9 cellular contexts compared by ENCODE assay signal in genomic region chr6:149964243-149965190, GRCh38. TPM values are rescaled to one million over a fixed set of nuclear protein-coding genes. Genes with fewer than 3 reads are reported as not detected.
DNase-seq lines count a peak whose midpoint lies in the region; ATAC-seq, FAIRE-seq and TF ChIP-seq lines count a peak whose summit lies in the region.
"Had no signal": no experiment of that assay in that cellular context is flagged by ENCODE, and none has a peak within 500 bp of the region (broad histone marks: within the 10 kb centered on the region; RNA-seq: fewer than 3 reads in every experiment).

No MANE protein-coding gene starts in this region.

- peaks cover 0 to 3% (median 1%) of the 10 kb centered on the region in 3 donors for H3K36me3 Mint-ChIP-seq in CD8-positive, alpha-beta memory T cell

- CTCF ChIA-PET in CD8-positive, alpha-beta memory T cell (lab: Charles Lee) = no interaction called here

- H3K27ac ChIP-seq in CD8-positive, alpha-beta memory T cell (ENCODE audit: low read depth, low read length) = no peak overlapping the region
- no peak overlapping the region for H3K27ac ChIP-seq in right lobe of liver
- no peak overlapping the region for H3K27ac ChIP-seq in tibial nerve

- no peak for TF ChIP-seq POLR2A in right lobe of liver (IDR thresholded peaks at IDR 0.05)
- no peak for TF ChIP-seq POLR2A in tibial nerve (IDR thresholded peaks at IDR 0.05)

- ATAC-seq in right lobe of liver = peak in 1 of 4 donors; percentile 3

- WGBS in right lobe of liver (ENCODE audit: insufficient coverage, low coverage, low lambda C conversion rate, missing lambda C conversion rate) = 4% methylated on average over 37 of the region's 115 CpGs
- WGBS in tibial nerve, 2 donors = 2 to 4% methylated on average over 89 to 92 of the region's 115 CpGs

- no peaks in the 10 kb centered on the region for H3K9me3 ChIP-seq in CD8-positive, alpha-beta memory T cell (ENCODE audit: low read length)
- no peaks in the 10 kb centered on the region for H3K9me3 ChIP-seq in right lobe of liver
- H3K9me3 ChIP-seq in tibial nerve = no peaks in the 10 kb centered on the region

- H3K27ac Mint-ChIP-seq in CD8-positive, alpha-beta memory T cell = peak overlapping the region in 7 of 8 donors; percentile 74 to 97 (median 89)

- no peaks in the 10 kb centered on the region for H3K9me3 Mint-ChIP-seq in CD8-positive, alpha-beta memory T cell

- H3K4me3 Mint-ChIP-seq in CD8-positive, alpha-beta memory T cell = peak overlapping the region; percentile 87 to 97 (median 93)

- intact Hi-C loops in right lobe of liver (cut with DNase I) = no loop called here

- TF ChIP-seq EP300 in tibial nerve (IDR thresholded peaks at IDR 0.05) = no peak

- H3K27me3 Mint-ChIP-seq in CD8-positive, alpha-beta memory T cell = peaks cover 76 to 92% of the 10 kb centered on the region in 2 donors

- POLR2A ChIA-PET in CD8-positive, alpha-beta memory T cell (lab: Charles Lee) = no interaction called here

- FAIRE-seq in bronchial epithelial cell (lab: Jason Lieb, UNC) = no peak
- no peak for FAIRE-seq in RCC 7860 (lab: Jason Lieb, UNC)

- H3K27me3 ChIP-seq in CD8-positive, alpha-beta memory T cell (ENCODE audit: insufficient read depth, low read length, poor library complexity, severe bottlenecking) = peaks cover 55% of the 10 kb centered on the region
- H3K27me3 ChIP-seq in bronchial epithelial cell (ENCODE audit: control insufficient read depth, insufficient read depth, low read length) (peaks cover 17% of the 10 kb centered on the region), right lobe of liver (peaks cover 0 to 10% of the 10 kb centered on the region in 2 donors), tibial nerve (peaks cover 5 to 89% of the 10 kb centered on the region in 2 donors)

- H3K4me3 ChIP-seq in CD8-positive, alpha-beta memory T cell (ENCODE audit: low read length) = peak overlapping the region; percentile 69
- H3K4me3 ChIP-seq in bronchial epithelial cell (ENCODE audit: low read depth, low read length) (peak overlapping the region; percentile 58), right lobe of liver (peak overlapping the region in 2 of 3 donors; percentile 29 to 60), tibial nerve (peak overlapping the region; percentile 24 to 53 (median 36))

- TF ChIP-seq CTCF in bronchial epithelial cell (IDR thresholded peaks at IDR 0.05; ENCODE audit: insufficient read depth, low read length, severe bottlenecking) (no peak), right lobe of liver (IDR thresholded peaks at IDR 0.05) (no peak), tibial nerve (IDR thresholded peaks at IDR 0.05) (no peak)

- no peaks in the 10 kb centered on the region for H3K36me3 ChIP-seq in CD8-positive, alpha-beta memory T cell (ENCODE audit: insufficient read depth, low read length)
- H3K36me3 ChIP-seq in bronchial epithelial cell (ENCODE audit: control insufficient read depth, insufficient read depth, low read length) (no peaks in the 10 kb centered on the region), right lobe of liver (no peaks in the 10 kb centered on the region), tibial nerve (no peaks in the 10 kb centered on the region)

- peaks cover 27% of the 10 kb centered on the region for H3K4me1 ChIP-seq in CD8-positive, alpha-beta memory T cell (ENCODE audit: insufficient read depth, low read length)
- H3K4me1 ChIP-seq in right lobe of liver = no peaks in the 10 kb centered on the region
- H3K4me1 ChIP-seq in tibial nerve = peaks cover 0 to 30% (median 20%) of the 10 kb centered on the region in 4 donors

- H3K4me1 Mint-ChIP-seq in CD8-positive, alpha-beta memory T cell = peaks cover 26 to 31% (median 27%) of the 10 kb centered on the region in 3 donors

- no peak for DNase-seq in CD8-positive, alpha-beta memory T cell
- DNase-seq in NCI-H1092 treated with DMSO at 0.1 percent for 48 hours (lab: John Stamatoyannopoulos, UW) = peak; percentile 42
- DNase-seq in bronchial epithelial cell (ENCODE audit: low read depth) = no peak
- no peak for DNase-seq in right lobe of liver
- DNase-seq in tibial nerve (ENCODE audit: low spot score in 2 of 2) = no peak
- no peak for DNase-seq in RCC 7860 (ENCODE audit: low spot score)
- no peak for DNase-seq in T-helper 9 cell
- DNase-seq in activated gamma-delta T cell treated with Interleukin-2 at 50 U/mL for 16 hours = no peak

RNA-seq across cellular contexts. Expression of gene ULBP1, which starts 0.8 kb away (rescaled TPM):
- under 1 TPM; 0.60 to 0.74 TPM for total RNA-seq in CD8-positive, alpha-beta memory T cell
- polyA plus RNA-seq in CD8-positive, alpha-beta memory T cell = not detected
- total RNA-seq in bronchial epithelial cell (1.1 and 4.1 TPM in 2 replicates), right lobe of liver (under 1 TPM in 5 of 6 experiments, not detected in 1; 0.07 to 0.43 (median 0.12) TPM), tibial nerve (under 1 TPM in 1 of 4 donors, not detected in 3; 0.21 TPM)

RNA-seq across cellular contexts. Expression of gene ULBP2, which starts 22.7 kb away (rescaled TPM):
- total RNA-seq in CD8-positive, alpha-beta memory T cell = under 1 TPM; 0.48 to 0.51 TPM
- 0.68 TPM for polyA plus RNA-seq in CD8-positive, alpha-beta memory T cell
- total RNA-seq in bronchial epithelial cell = 2.4 and 12.2 TPM in 2 replicates
- total RNA-seq in right lobe of liver = 1 to 10 TPM in 1 of 6 experiments, under 1 TPM in 5; 0.20 to 1.1 (median 0.26) TPM
- under 1 TPM in 1 of 4 donors, not detected in 3; 0.22 TPM for total RNA-seq in tibial nerve

RNA-seq across cellular contexts. Expression of gene RAET1G, which starts 41.6 kb away (rescaled TPM):
- not detected for total RNA-seq in CD8-positive, alpha-beta memory T cell
- not detected for polyA plus RNA-seq in CD8-positive, alpha-beta memory T cell
- total RNA-seq in bronchial epithelial cell (26.6 and 45.0 TPM in 2 replicates), right lobe of liver (not detected), tibial nerve (1 to 10 TPM in 1 of 4 donors, not detected in 3; 1.5 TPM)
- total RNA-seq: liver had no signal
- polyA plus RNA-seq: liver had no signal

Comparison
In these comparisons a context has a peak if more than half of its experiments do, and no peak if none do; other contexts are left out.
1. RNA of gene RAET1G, which starts 41.6 kb away (total RNA-seq): 26.6 to 45.0 TPM in bronchial epithelial cell; 1.5 TPM in tibial nerve, not detected in right lobe of liver and not detected in CD8-positive, alpha-beta memory T cell; every median in the first group is over 10 times any median in the second.
2. Peak in every context shown above with its lines, with median percentiles within 50 percentile points of each other: H3K4me3 ChIP-seq.